In the genomic region with DNA sequence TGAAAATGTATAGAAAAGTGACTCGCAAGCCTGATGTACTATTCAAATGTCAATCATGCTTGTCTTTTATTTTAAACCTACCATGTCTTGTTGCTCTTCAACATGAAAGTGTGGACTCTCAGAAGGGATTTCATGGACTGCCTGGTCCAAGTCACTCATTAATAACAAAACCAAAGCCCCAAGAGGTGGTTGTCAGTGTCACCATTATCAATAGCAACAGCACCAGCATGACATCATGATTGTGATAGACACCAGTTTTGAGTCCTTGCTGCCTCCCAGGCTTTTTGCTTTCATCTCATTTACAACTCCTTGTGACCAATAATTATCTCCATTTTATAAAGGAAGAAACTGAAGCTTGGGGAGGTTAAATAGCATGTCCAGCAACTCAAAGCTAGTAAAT, we compare ENCODE assay signal across 1 cellular context.
TF ChIP-seq lines count a peak whose summit lies in the region.

No MANE protein-coding gene starts in this region.

TF ChIP-seq in K562, 482 proteins besides CTCF, POLR2A, EP300 and RAD21 (continued from another document):
- TF ChIP-seq, protein P1, sequence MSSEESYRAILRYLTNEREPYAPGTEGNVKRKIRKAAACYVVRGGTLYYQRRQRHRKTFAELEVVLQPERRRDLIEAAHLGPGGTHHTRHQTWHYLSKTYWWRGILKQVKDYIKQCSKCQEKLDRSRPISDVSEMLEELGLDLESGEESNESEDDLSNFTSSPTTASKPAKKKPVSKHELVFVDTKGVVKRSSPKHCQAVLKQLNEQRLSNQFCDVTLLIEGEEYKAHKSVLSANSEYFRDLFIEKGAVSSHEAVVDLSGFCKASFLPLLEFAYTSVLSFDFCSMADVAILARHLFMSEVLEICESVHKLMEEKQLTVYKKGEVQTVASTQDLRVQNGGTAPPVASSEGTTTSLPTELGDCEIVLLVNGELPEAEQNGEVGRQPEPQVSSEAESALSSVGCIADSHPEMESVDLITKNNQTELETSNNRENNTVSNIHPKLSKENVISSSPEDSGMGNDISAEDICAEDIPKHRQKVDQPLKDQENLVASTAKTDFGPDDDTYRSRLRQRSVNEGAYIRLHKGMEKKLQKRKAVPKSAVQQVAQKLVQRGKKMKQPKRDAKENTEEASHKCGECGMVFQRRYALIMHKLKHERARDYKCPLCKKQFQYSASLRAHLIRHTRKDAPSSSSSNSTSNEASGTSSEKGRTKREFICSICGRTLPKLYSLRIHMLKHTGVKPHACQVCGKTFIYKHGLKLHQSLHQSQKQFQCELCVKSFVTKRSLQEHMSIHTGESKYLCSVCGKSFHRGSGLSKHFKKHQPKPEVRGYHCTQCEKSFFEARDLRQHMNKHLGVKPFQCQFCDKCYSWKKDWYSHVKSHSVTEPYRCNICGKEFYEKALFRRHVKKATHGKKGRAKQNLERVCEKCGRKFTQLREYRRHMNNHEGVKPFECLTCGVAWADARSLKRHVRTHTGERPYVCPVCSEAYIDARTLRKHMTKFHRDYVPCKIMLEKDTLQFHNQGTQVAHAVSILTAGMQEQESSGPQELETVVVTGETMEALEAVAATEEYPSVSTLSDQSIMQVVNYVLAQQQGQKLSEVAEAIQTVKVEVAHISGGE (CRISPR knock-in tag; IDR thresholded peaks at IDR 0.05): no peak
- TF ChIP-seq HMGN3 (IDR thresholded peaks at IDR 0.05; ENCODE audit: borderline replicate concordance, extremely low read depth, insufficient read length, low read depth, low read length): no peak
- TF ChIP-seq ZKSCAN3 (CRISPR knock-in tag; IDR thresholded peaks at IDR 0.05): no peak
